12 cellular contexts compared by ENCODE assay signal in the genomic region with DNA sequence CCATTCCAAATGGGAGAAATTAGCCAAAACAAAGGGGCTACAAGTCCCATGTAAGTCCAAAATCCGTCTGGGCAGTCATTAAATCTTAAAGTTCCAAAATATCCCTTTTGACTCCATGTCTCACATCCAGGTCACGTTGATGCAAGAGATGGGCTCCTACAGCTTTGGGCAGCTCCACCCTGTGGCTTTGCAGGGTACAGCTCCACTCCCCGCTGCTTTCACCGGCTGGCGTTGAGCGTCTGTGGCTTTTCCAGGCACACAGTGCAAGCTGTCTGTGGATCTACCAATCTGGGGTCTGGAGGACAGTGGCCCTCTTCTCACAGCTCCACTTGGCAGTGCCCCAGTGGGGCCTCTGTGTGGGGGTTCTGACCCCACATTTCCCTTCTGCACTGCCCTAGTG. TPM values are rescaled to one million over a fixed set of nuclear protein-coding genes. Genes with fewer than 3 reads are reported as not detected.
A peak's percentile ranks its signal among the peaks of the same experiment; 100 is the strongest.
DNase-seq lines count a peak whose midpoint lies in the region; ATAC-seq lines count a peak whose summit lies in the region.
"Had no signal": no experiment of that assay in that cellular context is flagged by ENCODE, and none has a peak within 500 bp of the region (broad histone marks: within the 10 kb centered on the region; RNA-seq: fewer than 3 reads in every experiment).

No MANE protein-coding gene starts in this region.

- no peak overlapping the region for H2BK5ac ChIP-seq in mesendoderm (ENCODE audit: low read length)

- no peaks in the 10 kb centered on the region for H3K36me3 ChIP-seq in mesendoderm (ENCODE audit: control insufficient read depth, insufficient read depth, low read length)

- no peak overlapping the region for H2AK5ac ChIP-seq in mesendoderm (ENCODE audit: low read length)

- no peak overlapping the region for H2BK15ac ChIP-seq in mesendoderm (replicated peaks; ENCODE audit: low read depth)

- no peak overlapping the region for H3K23ac ChIP-seq in mesendoderm (ENCODE audit: low read length)

- H3K9ac ChIP-seq in mesendoderm (ENCODE audit: low read length) = no peak overlapping the region

- H3K79me1 ChIP-seq in mesendoderm (ENCODE audit: low read length) = no peaks in the 10 kb centered on the region

- no peak overlapping the region for H3K4me3 Mint-ChIP-seq in activated T-helper 2 cell treated with anti-CD3 and anti-CD28 coated beads, Interferon-gamma antibody, Interleukin-2, Interleukin-4, amounts not matched to agents 10 μg/mL and 5 μg/mL and 100 μg/mL, durations not matched to agents 14 hours and 24 hours and 36 hours (ENCODE audit: low read depth)
- H3K4me3 Mint-ChIP-seq: dendritic cell treated with granulocyte-macrophage colony-stimulating factor and Interleukin-4, amounts not matched to agents 40 ng/mL and 50 ng/mL, for 4 days had no signal

- H3K27me3 Mint-ChIP-seq in activated T-helper 2 cell treated with anti-CD3 and anti-CD28 coated beads, Interferon-gamma antibody, Interleukin-2, Interleukin-4, amounts not matched to agents 10 μg/mL and 5 μg/mL and 100 μg/mL, durations not matched to agents 14 hours and 24 hours and 36 hours (ENCODE audit: low read depth) = peaks cover 6% of the 10 kb centered on the region
- H3K27me3 Mint-ChIP-seq: dendritic cell treated with granulocyte-macrophage colony-stimulating factor and Interleukin-4, amounts not matched to agents 40 ng/mL and 50 ng/mL, for 4 days had no signal

- no peak overlapping the region for H3K27ac Mint-ChIP-seq in activated T-helper 2 cell treated with anti-CD3 and anti-CD28 coated beads, Interferon-gamma antibody, Interleukin-2, Interleukin-4, amounts not matched to agents 10 μg/mL and 5 μg/mL and 100 μg/mL, durations not matched to agents 14 hours and 24 hours and 36 hours
- H3K27ac Mint-ChIP-seq: dendritic cell treated with granulocyte-macrophage colony-stimulating factor and Interleukin-4, amounts not matched to agents 40 ng/mL and 50 ng/mL, for 4 days had no signal

- ATAC-seq in HG03457 (IDR thresholded peaks at IDR 0.05; ENCODE audit: unreplicated experiment) = no peak

- no peak overlapping the region for H3K4me2 ChIP-seq in mesendoderm (ENCODE audit: low read length)
- H3K4me2 ChIP-seq: A549 had no signal

- H3K79me2 ChIP-seq in mesendoderm (ENCODE audit: control insufficient read depth, insufficient read depth, low read length) = no peaks in the 10 kb centered on the region

- H3K18ac ChIP-seq in mesendoderm (ENCODE audit: low read length) = no peak overlapping the region

- H4K5ac ChIP-seq in mesendoderm (ENCODE audit: low read length) = no peak overlapping the region

- no peaks in the 10 kb centered on the region for H3K4me1 ChIP-seq in mesendoderm (ENCODE audit: control insufficient read depth, low read depth, low read length)
- H3K4me1 ChIP-seq: A549 had no signal

- H3K36me3 Mint-ChIP-seq in activated T-helper 2 cell treated with anti-CD3 and anti-CD28 coated beads, Interferon-gamma antibody, Interleukin-2, Interleukin-4, amounts not matched to agents 10 μg/mL and 5 μg/mL and 100 μg/mL, durations not matched to agents 14 hours and 24 hours and 36 hours (ENCODE audit: low read depth) = no peaks in the 10 kb centered on the region

- H3K4ac ChIP-seq in mesendoderm (ENCODE audit: low read depth, low read length) = no peak overlapping the region

- no peak overlapping the region for H2BK120ac ChIP-seq in mesendoderm (ENCODE audit: low read depth, low read length)

- H3K4me3 ChIP-seq in Jurkat, Clone E6-1 (ENCODE audit: low read length) = no peak overlapping the region
- H3K4me3 ChIP-seq in mesendoderm (ENCODE audit: low read length) = no peak overlapping the region
- H3K4me3 ChIP-seq: A549 had no signal

- no CpG with 5 or more reads among the region's 6 CpGs for WGBS in mesendoderm (ENCODE audit: extremely low coverage, insufficient coverage, low lambda C conversion rate)

- no peak overlapping the region for H3K56ac ChIP-seq in mesendoderm (ENCODE audit: low read length)

- H3K9me3 Mint-ChIP-seq in activated T-helper 2 cell treated with anti-CD3 and anti-CD28 coated beads, Interferon-gamma antibody, Interleukin-2, Interleukin-4, amounts not matched to agents 10 μg/mL and 5 μg/mL and 100 μg/mL, durations not matched to agents 14 hours and 24 hours and 36 hours = no peaks in the 10 kb centered on the region

- H4K8ac ChIP-seq in mesendoderm (ENCODE audit: low read depth, low read length) = no peak overlapping the region

- no peaks in the 10 kb centered on the region for H3K27me3 ChIP-seq in mesendoderm (ENCODE audit: insufficient read depth, low read length, poor library complexity)

- no peak overlapping the region for H3K27ac ChIP-seq in mesendoderm (ENCODE audit: low read depth, low read length)
- H3K27ac ChIP-seq: A549 had no signal

- H3K4me1 Mint-ChIP-seq in activated T-helper 2 cell treated with anti-CD3 and anti-CD28 coated beads, Interferon-gamma antibody, Interleukin-2, Interleukin-4, amounts not matched to agents 10 μg/mL and 5 μg/mL and 100 μg/mL, durations not matched to agents 14 hours and 24 hours and 36 hours (ENCODE audit: low read depth) = no peaks in the 10 kb centered on the region

- intact Hi-C loops in activated T-helper 2 cell treated with anti-CD3 and anti-CD28 coated beads, Interferon-gamma antibody, Interleukin-2, Interleukin-4, amounts not matched to agents 10 μg/mL and 5 μg/mL and 100 μg/mL, durations not matched to agents 14 hours and 24 hours and 36 hours (cut with micrococcal nuclease) = no loop called here

- peak; percentile 7 for DNase-seq in NCI-H2196 (lab: John Stamatoyannopoulos, UW; ENCODE audit: unreplicated experiment)
- DNase-seq in NCI-H2196 treated with DMSO at 0.1 percent for 48 hours (lab: John Stamatoyannopoulos, UW; ENCODE audit: unreplicated experiment) = no peak
- DNase-seq in Jurkat, Clone E6-1 (ENCODE audit: low read depth, low spot score) = peak; percentile 5
- DNase-seq in UCSD-AML1 (lab: John Stamatoyannopoulos, UW; ENCODE audit: unreplicated experiment) = peak; percentile 7
- peak; percentile 28 for DNase-seq in mesendoderm
- DNase-seq in activated T-helper 2 cell treated with anti-CD3 and anti-CD28 coated beads, Interferon-gamma antibody, Interleukin-2, Interleukin-4, amounts not matched to agents 10 μg/mL and 5 μg/mL and 100 μg/mL, durations not matched to agents 14 hours and 24 hours and 36 hours (ENCODE audit: low spot score) = no peak
- no peak for DNase-seq in LoVo (ENCODE audit: low spot score)
- DNase-seq: NCI-H2029 treated with DMSO at 0.1 percent for 48 hours; stimulated activated CD4-positive, alpha-beta T cell treated with anti-CD3 and anti-CD28 coated beads, Interleukin-4, amount 100 ng/mL, for 24 hours had no signal

RNA-seq across cellular contexts. Expression of gene PRG4, which starts 51.3 kb away (rescaled TPM):
- not detected for polyA plus RNA-seq in Jurkat, Clone E6-1 (2012; ENCODE audit: insufficient read depth, insufficient read length)
- not detected for polyA plus RNA-seq in mesendoderm (2013, experiment 1 of 2)
- not detected for polyA plus RNA-seq in mesendoderm (2013, experiment 2 of 2)
- 0.78 and 1.1 TPM in 2 replicates for total RNA-seq in activated T-helper 2 cell treated with anti-CD3 and anti-CD28 coated beads, Interferon-gamma antibody, Interleukin-2, Interleukin-4, amounts not matched to agents 10 μg/mL and 5 μg/mL and 100 μg/mL, durations not matched to agents 14 hours and 24 hours and 36 hours

Comparison
In these comparisons a context has a peak if more than half of its experiments do, and no peak if none do; other contexts are left out.
1. DNase-seq: peak in NCI-H2196 (single experiment), Jurkat, Clone E6-1 (single experiment), UCSD-AML1 (single experiment) and mesendoderm (single experiment); none in NCI-H2196 treated with DMSO at 0.1 percent for 48 hours (single experiment), activated T-helper 2 cell treated with anti-CD3 and anti-CD28 coated beads, Interferon-gamma antibody, Interleukin-2, Interleukin-4, amounts not matched to agents 10 μg/mL and 5 μg/mL and 100 μg/mL, durations not matched to agents 14 hours and 24 hours and 36 hours (single experiment) and LoVo (single experiment).